Comparison of ENCODE assay signal across 23 cellular contexts in the genomic region with DNA sequence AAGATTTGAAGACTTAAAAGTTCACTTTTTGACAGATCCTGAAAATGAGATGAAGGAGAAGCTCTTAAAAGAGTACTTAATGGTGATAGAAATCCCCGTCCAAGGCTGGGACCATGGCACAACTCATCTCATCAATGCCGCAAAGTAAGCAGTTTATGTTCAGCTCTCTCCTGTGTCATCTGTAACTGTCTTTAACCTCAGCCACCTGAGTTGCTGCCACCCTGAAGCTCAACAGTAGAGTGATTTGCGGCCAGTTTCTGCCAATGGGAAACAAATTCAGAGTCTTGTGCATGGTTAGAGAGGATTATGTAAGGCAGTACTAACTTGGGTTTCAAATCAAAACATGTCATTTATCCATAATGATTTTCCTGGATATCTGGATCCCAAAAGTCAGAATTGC. TPM values are rescaled to one million over a fixed set of nuclear protein-coding genes. Genes with fewer than 3 reads are reported as not detected.
DNase-seq lines count a peak whose midpoint lies in the region; ATAC-seq and TF ChIP-seq lines count a peak whose summit lies in the region.
"Had no signal": no experiment of that assay in that cellular context is flagged by ENCODE, and none has a peak within 500 bp of the region (broad histone marks: within the 10 kb centered on the region; RNA-seq: fewer than 3 reads in every experiment).

No MANE protein-coding gene starts in this region.

- whole genome bisulfite sequencing in transverse colon (ENCODE audit: low coverage in 1 of 2), 2 donors = 96 to 97% methylated on average over 3 of the region's 3 CpGs

- peaks cover 91% of the 10 kb centered on the region for H3K4me1 Mint-ChIP-seq in activated naive CD8-positive, alpha-beta T cell treated with anti-CD3 and anti-CD28 coated beads, Interleukin-2, amount 50 U/mL, for 24 hours
- H3K4me1 Mint-ChIP-seq in stimulated activated memory B cell treated with anti-CD40 and anti-IgM and Interleukin-4, amounts not matched to agents 10 μg/mL and 1 μg/mL and 100 μg/mL, for 72 hours = peaks cover 66% of the 10 kb centered on the region

- ATAC-seq in activated naive CD4-positive, alpha-beta T cell treated with anti-CD3 and anti-CD28 coated beads, Interleukin-2, amount 50 U/mL, for 72 hours = no peak
- ATAC-seq in activated naive CD8-positive, alpha-beta T cell treated with anti-CD3 and anti-CD28 coated beads, Interleukin-2, amount 50 U/mL, for 24 hours = no peak
- no peak for ATAC-seq in stimulated activated memory B cell treated with anti-CD40 and anti-IgM and Interleukin-4, amounts not matched to agents 10 μg/mL and 1 μg/mL and 100 μg/mL, for 72 hours
- ATAC-seq: esophagus mucosa, left ventricle myocardium superior, psoas muscle, WTC11 had no signal

- H3K4me1 ChIP-seq in transverse colon = peaks cover 12 to 42% (median 23%) of the 10 kb centered on the region in 4 donors

- H3K27me3 ChIP-seq in transverse colon = no peaks in the 10 kb centered on the region
- H3K27me3 ChIP-seq: neural progenitor cell, tibial artery had no signal

- no peak for DNase-seq in activated naive CD4-positive, alpha-beta T cell treated with anti-CD3 and anti-CD28 coated beads, Interleukin-2, amount 50 U/mL, for 72 hours (ENCODE audit: low spot score in 2 of 2)
- no peak for DNase-seq in activated naive CD4-positive, alpha-beta T cell treated with anti-CD3 and anti-CD28 coated beads, Interleukin-2, amount 50 U/mL, for 16 hours
- peak; percentile 67 for DNase-seq in Jurkat, Clone E6-1 (ENCODE audit: low read depth, low spot score)
- DNase-seq in activated naive CD8-positive, alpha-beta T cell treated with anti-CD3 and anti-CD28 coated beads, Interleukin-2, amount 50 U/mL, for 24 hours = no peak
- DNase-seq in stimulated activated CD8-positive, alpha-beta memory T cell treated with anti-CD3 and anti-CD28 coated beads, Interleukin-4, amount 100 ng/mL, for 48 hours = no peak
- no peak for DNase-seq in transverse colon
- DNase-seq: Calu3; effector CD4-positive, alpha-beta T cell; HFFc6; hypothalamus; left ventricle myocardium superior; NCI-H1694 treated with DMSO at 0.1 percent for 48 hours; NCI-H526; psoas muscle; RPMI8226; stimulated activated CD4-positive, alpha-beta T cell treated with anti-CD3 and anti-CD28 coated beads, Interleukin-2, amount 100 ng/mL, for 24 hours; T-helper 9 cell; tibial artery had no signal

- in situ Hi-C loops in transverse colon (cut with MboI; ENCODE audit: low pct_ligation_motif_present in 1 of 4, low pct_unique_long_range_greater_than_20kb in 1 of 4, low sequenced_read_pairs in 3 of 4) = no loop called here

- H3K27ac ChIP-seq in transverse colon = peak overlapping the region in 1 of 4 donors; percentile 45
- H3K27ac ChIP-seq: neural progenitor cell, psoas muscle, SK-N-MC, tibial artery had no signal

- TF ChIP-seq EP300 in transverse colon (IDR thresholded peaks at IDR 0.05; ENCODE audit: low read depth) = no peak

- intact Hi-C loops in transverse colon (cut with DNase I; ENCODE audit: low total_unique reads) = loop anchor here (10.0 kb wide), 1 partner anchor 72 kb away; no protein-coding TSS in a partner anchor

- TF ChIP-seq POLR2A in transverse colon (IDR thresholded peaks at IDR 0.05) = no peak

- H3K4me3 ChIP-seq in Jurkat, Clone E6-1 (ENCODE audit: low read length) = no peak overlapping the region
- no peak overlapping the region for H3K4me3 ChIP-seq in transverse colon
- H3K4me3 ChIP-seq: neural progenitor cell, psoas muscle, SK-N-MC, tibial artery had no signal

- no peaks in the 10 kb centered on the region for H3K27me3 Mint-ChIP-seq in activated naive CD8-positive, alpha-beta T cell treated with anti-CD3 and anti-CD28 coated beads, Interleukin-2, amount 50 U/mL, for 24 hours
- no peaks in the 10 kb centered on the region for H3K27me3 Mint-ChIP-seq in stimulated activated memory B cell treated with anti-CD40 and anti-IgM and Interleukin-4, amounts not matched to agents 10 μg/mL and 1 μg/mL and 100 μg/mL, for 72 hours

- H3K4me3 Mint-ChIP-seq in activated naive CD8-positive, alpha-beta T cell treated with anti-CD3 and anti-CD28 coated beads, Interleukin-2, amount 50 U/mL, for 24 hours = peak overlapping the region; percentile 93
- no peak overlapping the region for H3K4me3 Mint-ChIP-seq in stimulated activated memory B cell treated with anti-CD40 and anti-IgM and Interleukin-4, amounts not matched to agents 10 μg/mL and 1 μg/mL and 100 μg/mL, for 72 hours
- H3K4me3 Mint-ChIP-seq: HFFc6, neural progenitor cell, WTC11 had no signal

- no peaks in the 10 kb centered on the region for H3K9me3 ChIP-seq in transverse colon
- H3K9me3 ChIP-seq: psoas muscle, tibial artery had no signal

- peaks cover 0 to 76% (median 36%) of the 10 kb centered on the region in 4 donors for H3K36me3 ChIP-seq in transverse colon

- TF ChIP-seq CTCF in transverse colon (IDR thresholded peaks at IDR 0.05) = no peak

- no peaks in the 10 kb centered on the region for H3K9me3 Mint-ChIP-seq in activated naive CD4-positive, alpha-beta T cell treated with anti-CD3 and anti-CD28 coated beads, Interleukin-2, amount 50 U/mL, for 72 hours
- no peaks in the 10 kb centered on the region for H3K9me3 Mint-ChIP-seq in activated naive CD8-positive, alpha-beta T cell treated with anti-CD3 and anti-CD28 coated beads, Interleukin-2, amount 50 U/mL, for 24 hours
- H3K9me3 Mint-ChIP-seq in stimulated activated memory B cell treated with anti-CD40 and anti-IgM and Interleukin-4, amounts not matched to agents 10 μg/mL and 1 μg/mL and 100 μg/mL, for 72 hours = no peaks in the 10 kb centered on the region
- H3K9me3 Mint-ChIP-seq: HFFc6, neural progenitor cell, WTC11 had no signal

- peak overlapping the region; percentile 79 to 87 for H3K27ac Mint-ChIP-seq in activated naive CD4-positive, alpha-beta T cell treated with anti-CD3 and anti-CD28 coated beads, Interleukin-2, amount 50 U/mL, for 72 hours
- peak overlapping the region; percentile 94 for H3K27ac Mint-ChIP-seq in activated naive CD8-positive, alpha-beta T cell treated with anti-CD3 and anti-CD28 coated beads, Interleukin-2, amount 50 U/mL, for 24 hours
- H3K27ac Mint-ChIP-seq in stimulated activated memory B cell treated with anti-CD40 and anti-IgM and Interleukin-4, amounts not matched to agents 10 μg/mL and 1 μg/mL and 100 μg/mL, for 72 hours = peak overlapping the region; percentile 32
- H3K27ac Mint-ChIP-seq: HFFc6, neural progenitor cell, WTC11 had no signal

- H3K36me3 Mint-ChIP-seq in activated naive CD4-positive, alpha-beta T cell treated with anti-CD3 and anti-CD28 coated beads, Interleukin-2, amount 50 U/mL, for 72 hours = peaks cover 85 to 88% of the 10 kb centered on the region in 2 donors
- peaks cover 99% of the 10 kb centered on the region for H3K36me3 Mint-ChIP-seq in activated naive CD8-positive, alpha-beta T cell treated with anti-CD3 and anti-CD28 coated beads, Interleukin-2, amount 50 U/mL, for 24 hours (ENCODE audit: low read depth)
- peaks cover 80% of the 10 kb centered on the region for H3K36me3 Mint-ChIP-seq in stimulated activated memory B cell treated with anti-CD40 and anti-IgM and Interleukin-4, amounts not matched to agents 10 μg/mL and 1 μg/mL and 100 μg/mL, for 72 hours

RNA-seq across cellular contexts. Expression of gene TNFAIP3, which starts 10.1 kb away (rescaled TPM):
- 100 to 1,000 TPM; 217 to 268 TPM for total RNA-seq in activated naive CD4-positive, alpha-beta T cell treated with anti-CD3 and anti-CD28 coated beads, Interleukin-2, amount 50 U/mL, for 72 hours
- polyA plus RNA-seq in Jurkat, Clone E6-1 (2012; ENCODE audit: insufficient read depth, insufficient read length) = 31.0 TPM
- 10 to 100 TPM; 21.4 to 46.8 (median 36.3) TPM for total RNA-seq in transverse colon

Comparison
In these comparisons a context has a peak if more than half of its experiments do, and no peak if none do; other contexts are left out.
1. H3K27ac Mint-ChIP-seq: peak in every context shown above with its lines; median percentile 94 in activated naive CD8-positive, alpha-beta T cell treated with anti-CD3 and anti-CD28 coated beads, Interleukin-2, amount 50 U/mL, for 24 hours; 83 in activated naive CD4-positive, alpha-beta T cell treated with anti-CD3 and anti-CD28 coated beads, Interleukin-2, amount 50 U/mL, for 72 hours; 32 in stimulated activated memory B cell treated with anti-CD40 and anti-IgM and Interleukin-4, amounts not matched to agents 10 μg/mL and 1 μg/mL and 100 μg/mL, for 72 hours.
2. RNA of gene TNFAIP3, which starts 10.1 kb away (total RNA-seq): 217 to 268 TPM in activated naive CD4-positive, alpha-beta T cell treated with anti-CD3 and anti-CD28 coated beads, Interleukin-2, amount 50 U/mL, for 72 hours; 21.4 to 46.8 TPM in transverse colon; every median in the first group is over 4 times any median in the second.